In genomic region chr16:25106567-25107465, GRCh38 we compare ENCODE assay signal across 1 cellular context.
A peak's percentile ranks its signal among the peaks of the same experiment; 100 is the strongest.
TF ChIP-seq lines count a peak whose summit lies in the region.

No MANE protein-coding gene starts in this region.

TF ChIP-seq in HepG2, 621 proteins besides CTCF, POLR2A, EP300 and RAD21 (continued from another document and continues in another):
- TF ChIP-seq ZNF75D (CRISPR knock-in tag; IDR thresholded peaks at IDR 0.05; ENCODE audit: borderline replicate concordance) (no peak), PCBP1 (IDR thresholded peaks at IDR 0.05; ENCODE audit: borderline replicate concordance, low read depth, low read length) (peak; percentile 33; the same call in 1 of the 2 replicates), ZNF276 (CRISPR knock-in tag; IDR thresholded peaks at IDR 0.05; ENCODE audit: low read depth) (peak; percentile 59), RELA (CRISPR knock-in tag; IDR thresholded peaks at IDR 0.05) (0 out of 2 replicates have a peak, but pooled peaks have one; percentile 33), PATZ1 (CRISPR knock-in tag; IDR thresholded peaks at IDR 0.05) (peak; percentile 44), SAFB2 (CRISPR knock-in tag; IDR thresholded peaks at IDR 0.05; ENCODE audit: borderline replicate concordance, low read depth) (peak; percentile 92; the same call in 1 of the 2 replicates), ZNF891 (CRISPR knock-in tag; IDR thresholded peaks at IDR 0.05) (peak; percentile 82; the same call in 1 of the 2 replicates), AFF4 (CRISPR knock-in tag; IDR thresholded peaks at IDR 0.05) (no peak; the same call in 1 of the 2 replicates), CHD4 (IDR thresholded peaks at IDR 0.05; ENCODE audit: borderline replicate concordance, low read length) (no peak), AGO2 (optimal IDR thresholded peaks at IDR 0.05; ENCODE audit: low read depth, low read length) (peak; percentile 78), ZNF619 (CRISPR knock-in tag; IDR thresholded peaks at IDR 0.05) (peak; percentile 87), ZFP1 (CRISPR knock-in tag; IDR thresholded peaks at IDR 0.05) (0 out of 2 replicates have a peak, but pooled peaks have one; percentile 64), ARHGAP35 (CRISPR knock-in tag; IDR thresholded peaks at IDR 0.05; ENCODE audit: borderline replicate concordance) (peak; percentile 89; the same call in 1 of the 2 replicates), KLF6 (CRISPR knock-in tag; IDR thresholded peaks at IDR 0.05) (no peak; the same call in 1 of the 2 replicates), NR2F6 (IDR thresholded peaks at IDR 0.05) (no peak), NR2F6 (CRISPR knock-in tag; IDR thresholded peaks at IDR 0.05) (peak; percentile 93), REL (CRISPR knock-in tag; conservative IDR thresholded peaks at IDR 0.05) (no peak), KLF9 (CRISPR knock-in tag; IDR thresholded peaks at IDR 0.05; ENCODE audit: low read depth) (0 out of 2 replicates have a peak, but pooled peaks have one; percentile 21), RFX5 (IDR thresholded peaks at IDR 0.05; ENCODE audit: low read depth, low read length) (no peak), ZNF562 (CRISPR knock-in tag; IDR thresholded peaks at IDR 0.05; ENCODE audit: borderline replicate concordance) (no peak), MIER3 (CRISPR knock-in tag; IDR thresholded peaks at IDR 0.05; ENCODE audit: borderline replicate concordance) (peak; percentile 98), ZNF773 (CRISPR knock-in tag; IDR thresholded peaks at IDR 0.05; ENCODE audit: borderline replicate concordance) (no peak; the same call in 1 of the 2 replicates), FOXA1 (IDR thresholded peaks at IDR 0.05) (no peak), FOXA1 (CRISPR knock-in tag; IDR thresholded peaks at IDR 0.05) (no peak), PAXIP1 (CRISPR knock-in tag; conservative IDR thresholded peaks at IDR 0.05) (peak; percentile 62), ZBTB39 (CRISPR knock-in tag; IDR thresholded peaks at IDR 0.05) (peak; percentile 93), GMEB1 (CRISPR knock-in tag; IDR thresholded peaks at IDR 0.05; ENCODE audit: borderline replicate concordance) (peak; percentile 83), CENPX (CRISPR knock-in tag; IDR thresholded peaks at IDR 0.05) (no peak), RNF219 (CRISPR knock-in tag; IDR thresholded peaks at IDR 0.05) (0 out of 2 replicates have a peak, but pooled peaks have one; percentile 43), ARNT (IDR thresholded peaks at IDR 0.05) (no peak), IRF1 (CRISPR knock-in tag; IDR thresholded peaks at IDR 0.05; ENCODE audit: low read depth) (no peak), HCFC1 (IDR thresholded peaks at IDR 0.05; ENCODE audit: low read depth, low read length) (peak; percentile 77), FOXJ3 (CRISPR knock-in tag; IDR thresholded peaks at IDR 0.05; ENCODE audit: borderline replicate concordance) (peak; percentile 83), KDM5B (CRISPR knock-in tag; IDR thresholded peaks at IDR 0.05; ENCODE audit: borderline replicate concordance) (peak; percentile 97; the same call in 1 of the 2 replicates), CCDC6 (CRISPR knock-in tag; IDR thresholded peaks at IDR 0.05) (peak; percentile 79; the same call in 1 of the 2 replicates), ZNF282 (IDR thresholded peaks at IDR 0.05; ENCODE audit: partially characterized antibody) (no peak), ZNF337 (CRISPR knock-in tag; IDR thresholded peaks at IDR 0.05; ENCODE audit: borderline replicate concordance, low read depth) (no peak), SKIL (CRISPR knock-in tag; IDR thresholded peaks at IDR 0.05; ENCODE audit: borderline replicate concordance) (peak; percentile 57; the same call in 1 of the 2 replicates), PPARG (CRISPR knock-in tag; conservative IDR thresholded peaks at IDR 0.05) (peak; percentile 52), ZFAT (CRISPR knock-in tag; conservative IDR thresholded peaks at IDR 0.05) (peak; percentile 63), ZC3H13 (CRISPR knock-in tag; IDR thresholded peaks at IDR 0.05) (peak; percentile 86; the same call in 1 of the 2 replicates)
